Comparison of ENCODE assay signal across 8 cellular contexts in the genomic region with DNA sequence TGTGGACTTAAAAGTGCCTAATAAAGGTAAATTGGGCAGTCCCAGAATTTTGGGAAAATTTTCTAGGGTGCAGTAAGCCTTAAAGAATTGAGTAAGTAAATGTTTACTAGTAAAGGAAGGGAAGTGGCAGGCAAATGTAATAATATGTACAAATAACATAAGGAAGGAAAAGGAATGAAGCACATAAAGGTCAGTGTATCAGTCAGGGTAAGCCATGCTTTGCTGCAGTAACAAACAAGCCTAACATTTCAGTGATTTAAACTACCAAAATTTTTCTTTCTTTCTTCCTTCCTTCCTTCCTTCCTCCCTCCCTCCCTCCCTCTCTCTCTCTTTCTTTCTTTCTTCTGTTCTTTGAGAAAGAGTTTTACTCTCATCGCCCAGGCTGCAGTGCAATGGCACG.
"Had no signal": no experiment of that assay in that cellular context is flagged by ENCODE, and none has a peak within 500 bp of the region (broad histone marks: within the 10 kb centered on the region; RNA-seq: fewer than 3 reads in every experiment).

No MANE protein-coding gene starts in this region.

- DNase-seq: GDM1, GF-D8 had no signal

- H3K4me3 ChIP-seq: GM12878 had no signal

- FAIRE-seq: G401.6, GM12878, GM12891, GM12892, GM18507, GM19239 had no signal

- ATAC-seq: GM12878 had no signal
